9 cellular contexts compared by ENCODE assay signal in genomic region chr12:55828357-55828756, GRCh38. TPM values are rescaled to one million over a fixed set of nuclear protein-coding genes. Genes with fewer than 3 reads are reported as not detected.
DNase-seq lines count a peak whose midpoint lies in the region; TF ChIP-seq lines count a peak whose summit lies in the region.
"Had no signal": no experiment of that assay in that cellular context is flagged by ENCODE, and none has a peak within 500 bp of the region (broad histone marks: within the 10 kb centered on the region; RNA-seq: fewer than 3 reads in every experiment).

No MANE protein-coding gene starts in this region.

- DNase-seq in A673 (ENCODE audit: low spot score) (no peak), brain microvascular endothelial cell (no peak), NCI-H446 (lab: John Stamatoyannopoulos, UW) (no peak), NCI-H526 (lab: John Stamatoyannopoulos, UW) (no peak), NCI-H128 (lab: John Stamatoyannopoulos, UW; ENCODE audit: unreplicated experiment) (no peak), NCI-H226 (no peak)

- H3K27ac ChIP-seq in A673 (ENCODE audit: low read depth, low read length, poor library complexity, severe bottlenecking) (peak overlapping the region; percentile 35), HUES6 (ENCODE audit: low read depth, low read length) (no peak overlapping the region), brain microvascular endothelial cell (no peak overlapping the region), muscle layer of duodenum (ENCODE audit: low read length) (peak overlapping the region; percentile 36)

- intact Hi-C loops in A673 (cut with micrococcal nuclease; ENCODE audit: unreplicated experiment), result no loop called here

- no TSS peak for BruUV-seq in A673 (replicated peaks; lab: Mats Ljungman, UMichigan)

- peaks cover 2% of the 10 kb centered on the region for H3K4me1 ChIP-seq in A673 (ENCODE audit: insufficient read depth, low read length, poor library complexity, severe bottlenecking)
- peaks cover 27% of the 10 kb centered on the region for H3K4me1 ChIP-seq in HUES6 (ENCODE audit: control insufficient read depth, insufficient read depth, low read length)
- peaks cover 15 to 36% of the 10 kb centered on the region in 2 donors for H3K4me1 ChIP-seq in muscle layer of duodenum (ENCODE audit: control insufficient read depth in 1 of 2, insufficient read depth in 2 of 2, low read length in 2 of 2)

- H3K9me3 ChIP-seq in A673 (ENCODE audit: low read depth, low read length, poor library complexity, severe bottlenecking) (no peaks in the 10 kb centered on the region), HUES6 (ENCODE audit: control insufficient read depth, insufficient read depth, low read depth, low read length) (no peaks in the 10 kb centered on the region), muscle layer of duodenum (ENCODE audit: control insufficient read depth in 1 of 2, low read length in 2 of 2) (no peaks in the 10 kb centered on the region)

- no peak overlapping the region for H3K9ac ChIP-seq in HUES6 (ENCODE audit: low read length)

- POLR2A ChIA-PET in A673 (lab: Charles Lee; ENCODE audit: low non-redundant PET), result interaction anchor here (0.5 kb wide), 1 partner anchor 179 kb away, joined by 4 read pairs; no protein-coding TSS in a partner anchor

- no peak for TF ChIP-seq CTCF in A673 (conservative IDR thresholded peaks at IDR 0.05; ENCODE audit: low read depth, low read length)
- TF ChIP-seq CTCF in brain microvascular endothelial cell (IDR thresholded peaks at IDR 0.05; ENCODE audit: low read depth, low read length, missing control alignments), result no peak

- H3K36me3 ChIP-seq in A673 (ENCODE audit: insufficient read depth, low read length, poor library complexity, severe bottlenecking) (peaks cover 3% of the 10 kb centered on the region), HUES6 (ENCODE audit: control insufficient read depth, insufficient read depth, low read length) (peaks cover 11% of the 10 kb centered on the region), brain microvascular endothelial cell (replicated peaks) (peaks cover under 1% of the 10 kb centered on the region), muscle layer of duodenum (ENCODE audit: control insufficient read depth in 1 of 2, insufficient read depth in 2 of 2, low read length in 2 of 2) (peaks cover 0 to 16% of the 10 kb centered on the region in 2 donors)

- no peaks in the 10 kb centered on the region for H3K27me3 ChIP-seq in A673 (replicated peaks; ENCODE audit: insufficient read depth, low read depth, low read length, poor library complexity)
- H3K27me3 ChIP-seq in HUES6 (ENCODE audit: control insufficient read depth, insufficient read depth, low read length), result no peaks in the 10 kb centered on the region
- no peaks in the 10 kb centered on the region for H3K27me3 ChIP-seq in brain microvascular endothelial cell (replicated peaks)
- H3K27me3 ChIP-seq in muscle layer of duodenum (ENCODE audit: low read depth, low read length), result no peaks in the 10 kb centered on the region

- CTCF ChIA-PET in A673 (lab: Charles Lee), result no interaction called here

- in situ Hi-C loops in brain microvascular endothelial cell (cut with HindIII; ENCODE audit: low pct_ligation_motif_present, low sequenced_read_pairs), result no loop called here

- H3K4me3 ChIP-seq in A673 (ENCODE audit: low read depth, low read length, poor library complexity, severe bottlenecking) (peak overlapping the region; percentile 99), HUES6 (ENCODE audit: low read depth, low read length) (peak overlapping the region; percentile 85), brain microvascular endothelial cell (ENCODE audit: low read depth, low read length) (peak overlapping the region; percentile 93), muscle layer of duodenum (ENCODE audit: low read depth in 1 of 2, low read length in 2 of 2) (peak overlapping the region; percentile 51 to 98)

RNA-seq across cellular contexts. Expression of gene DNAJC14, which starts 1.0 kb away (rescaled TPM):
- 44.5 and 44.8 TPM in 2 replicates for total RNA-seq in A673 (2021)

RNA-seq across cellular contexts. Expression of gene ORMDL2, which starts 10.5 kb away (rescaled TPM):
- total RNA-seq in A673 (2021), result 32.3 and 35.4 TPM in 2 replicates

RNA-seq across cellular contexts. Expression of gene SARNP, which starts 10.8 kb away (rescaled TPM):
- 104 and 115 TPM in 2 replicates for total RNA-seq in A673 (2021)

RNA-seq across cellular contexts. Expression of gene MMP19, which starts 14.4 kb away (rescaled TPM):
- 2.2 and 2.3 TPM in 2 replicates for total RNA-seq in A673 (2021)
- total RNA-seq: temporal lobe had no signal

Comparison
In these comparisons a context has a peak if more than half of its experiments do, and no peak if none do; other contexts are left out.
1. H3K27ac ChIP-seq: peak in A673 (single experiment) and muscle layer of duodenum (single experiment); none in HUES6 (single experiment) and brain microvascular endothelial cell (single experiment).
2. Peak in every context shown above with its lines, with median percentiles within 50 percentile points of each other: H3K4me3 ChIP-seq.